ENCODE assay signal across 9 cellular contexts in genomic region chr3:37995652-37996641, GRCh38. TPM values are rescaled to one million over a fixed set of nuclear protein-coding genes. Genes with fewer than 3 reads are reported as not detected.
A peak's percentile ranks its signal among the peaks of the same experiment; 100 is the strongest.
DNase-seq lines count a peak whose midpoint lies in the region; ATAC-seq and TF ChIP-seq lines count a peak whose summit lies in the region.
"Had no signal": no experiment of that assay in that cellular context is flagged by ENCODE, and none has a peak within 500 bp of the region (broad histone marks: within the 10 kb centered on the region; RNA-seq: fewer than 3 reads in every experiment).

No MANE protein-coding gene starts in this region.

- H3K36me3 Mint-ChIP-seq in Caco-2 (ENCODE audit: insufficient read depth, unreplicated experiment): peaks cover 25% of the 10 kb centered on the region
- H3K36me3 Mint-ChIP-seq in activated naive CD4-positive, alpha-beta T cell treated with anti-CD3 and anti-CD28 coated beads, Interleukin-2, amount 50 U/mL, for 72 hours: peaks cover 11 to 16% of the 10 kb centered on the region in 2 donors
- H3K36me3 Mint-ChIP-seq in natural killer cell: no peaks in the 10 kb centered on the region

- H3K9me3 Mint-ChIP-seq in Caco-2 (ENCODE audit: unreplicated experiment) (no peaks in the 10 kb centered on the region), natural killer cell (no peaks in the 10 kb centered on the region)
- peaks cover 0 to 3% of the 10 kb centered on the region in 2 donors for H3K9me3 Mint-ChIP-seq in activated naive CD4-positive, alpha-beta T cell treated with anti-CD3 and anti-CD28 coated beads, Interleukin-2, amount 50 U/mL, for 72 hours

- intact Hi-C loops in Caco-2 (cut with micrococcal nuclease; ENCODE audit: unreplicated experiment) (no loop called here), natural killer cell (cut with micrococcal nuclease) (loop anchor here (2.0 kb wide), 1 partner anchor 43 kb away; the partner anchor contains the start of gene DLEC1)

- H3K27me3 Mint-ChIP-seq in Caco-2 (ENCODE audit: insufficient read depth, unreplicated experiment) (no peaks in the 10 kb centered on the region), natural killer cell (ENCODE audit: low read depth in 2 of 2) (no peaks in the 10 kb centered on the region)

- no peaks in the 10 kb centered on the region for H3K27me3 ChIP-seq in Caco-2 (replicated peaks; ENCODE audit: control insufficient read depth, insufficient read depth, low read length)
- H3K27me3 ChIP-seq in Karpas-422 (ENCODE audit: low read length): no peaks in the 10 kb centered on the region
- H3K27me3 ChIP-seq: dorsolateral prefrontal cortex had no signal

- peaks cover 76% of the 10 kb centered on the region for H3K4me1 ChIP-seq in Caco-2
- peaks cover 36% of the 10 kb centered on the region for H3K4me1 ChIP-seq in Karpas-422 (ENCODE audit: low read length)

- H3K4me1 Mint-ChIP-seq in Caco-2 (ENCODE audit: low read depth, unreplicated experiment) (peaks cover 61% of the 10 kb centered on the region), natural killer cell (peaks cover 46 to 60% of the 10 kb centered on the region in 2 donors)

- H3K4me3 ChIP-seq in Caco-2 (ENCODE audit: low read depth, low read length) (no peak overlapping the region), Karpas-422 (ENCODE audit: low read length) (peak overlapping the region; percentile 73; the same call in 1 of the 2 replicates)

- ATAC-seq in activated naive CD4-positive, alpha-beta T cell treated with anti-CD3 and anti-CD28 coated beads, Interleukin-2, amount 50 U/mL, for 72 hours: no peak
- ATAC-seq in natural killer cell: no peak

- DNase-seq in Caco-2 (peak in 1 of 2 experiments; percentile 30), Karpas-422 (no peak), natural killer cell (no peak), NCI-H128 (lab: John Stamatoyannopoulos, UW; ENCODE audit: unreplicated experiment) (no peak), GM10266 (ENCODE audit: extremely low spot score) (no peak), occipital lobe (lab: John Stamatoyannopoulos, UW) (no peak)
- DNase-seq in activated naive CD4-positive, alpha-beta T cell treated with anti-CD3 and anti-CD28 coated beads, Interleukin-2, amount 50 U/mL, for 72 hours (ENCODE audit: low spot score in 2 of 2): peak in 1 of 2 donors; percentile 48
- DNase-seq: DMS79 had no signal

- CTCF ChIA-PET in Caco-2 (lab: Charles Lee): interaction anchor here (1.1 to 1.5 kb wide), 7 partner anchors 9 to 140 kb away, joined by 3 to 12 read pairs (median 9); no protein-coding TSS in a partner anchor

- no peak overlapping the region for H2AFZ ChIP-seq in Karpas-422 (ENCODE audit: low read length)

- POLR2A ChIA-PET in Caco-2 (lab: Charles Lee): interaction anchor here (1.1 to 1.8 kb wide), 2 partner anchors 22 to 31 kb away, joined by 3 to 5 read pairs; no protein-coding TSS in a partner anchor

- H3K27ac ChIP-seq in Karpas-422 (ENCODE audit: low read length): no peak overlapping the region

- no peaks in the 10 kb centered on the region for H4K20me1 ChIP-seq in Karpas-422 (ENCODE audit: insufficient read depth, low read depth, low read length)

- peak overlapping the region; percentile 100 for H3K27ac Mint-ChIP-seq in Caco-2 (ENCODE audit: unreplicated experiment)
- H3K27ac Mint-ChIP-seq in activated naive CD4-positive, alpha-beta T cell treated with anti-CD3 and anti-CD28 coated beads, Interleukin-2, amount 50 U/mL, for 72 hours: peak overlapping the region; percentile 57 to 94
- peak overlapping the region; percentile 82 to 96 for H3K27ac Mint-ChIP-seq in natural killer cell

- H3K4me3 Mint-ChIP-seq in Caco-2 (ENCODE audit: unreplicated experiment) (no peak overlapping the region), natural killer cell (peak overlapping the region; percentile 91)

- H3K79me2 ChIP-seq in Karpas-422 (ENCODE audit: low read length): peaks cover 11% of the 10 kb centered on the region

- no peak overlapping the region; the same call in 1 of the 2 replicates for H3K9ac ChIP-seq in Karpas-422 (ENCODE audit: low read length)

- H3K9me3 ChIP-seq in Caco-2: no peaks in the 10 kb centered on the region
- no peaks in the 10 kb centered on the region for H3K9me3 ChIP-seq in Karpas-422 (ENCODE audit: low read length)

- H3K36me3 ChIP-seq in Caco-2 (ENCODE audit: control insufficient read depth, insufficient read depth, low read length) (no peaks in the 10 kb centered on the region), Karpas-422 (ENCODE audit: insufficient read depth, low read length) (peaks cover 13% of the 10 kb centered on the region)

- TF ChIP-seq CTCF in Caco-2 (IDR thresholded peaks at IDR 0.05; ENCODE audit: insufficient read depth in 1 of 2, low read depth in 1 of 2, low read length in 1 of 2, severe bottlenecking in 1 of 2, unreplicated experiment in 1 of 2) (no peak), natural killer cell (IDR thresholded peaks at IDR 0.05) (no peak), GM10266 (IDR thresholded peaks at IDR 0.05; ENCODE audit: control insufficient read depth, insufficient read depth, low read depth, missing control alignments) (no peak)

- BruUV-seq in Caco-2 (replicated peaks; lab: Mats Ljungman, UMichigan): no TSS peak

- H3K9me2 ChIP-seq in Karpas-422 (replicated peaks; ENCODE audit: insufficient read depth, low read length): no peaks in the 10 kb centered on the region

- peak overlapping the region; percentile 81 for H3K4me2 ChIP-seq in Karpas-422 (ENCODE audit: low read depth, low read length, poor library complexity, severe bottlenecking)

RNA-seq across cellular contexts. Expression of gene VILL, which starts 5.4 kb away (rescaled TPM):
- 11.7 and 12.2 TPM in 2 replicates for total RNA-seq in Caco-2 (2022)
- 9.7 and 19.9 TPM in 2 replicates for total RNA-seq in Karpas-422 (2014; rRNA removed; shearing (Covaris generic); ENCODE audit: low replicate concordance)
- 10 to 100 TPM; 13.2 to 13.8 TPM for total RNA-seq in activated naive CD4-positive, alpha-beta T cell treated with anti-CD3 and anti-CD28 coated beads, Interleukin-2, amount 50 U/mL, for 72 hours
- 10 to 100 TPM; 25.6 to 27.8 (median 26.9) TPM for total RNA-seq in natural killer cell
- total RNA-seq in occipital lobe: 13.6 TPM

RNA-seq across cellular contexts. Expression of gene PLCD1, which starts 33.5 kb away (rescaled TPM):
- total RNA-seq in Caco-2 (2022) (7.9 and 9.7 TPM in 2 replicates), natural killer cell (10 to 100 TPM; 27.7 to 38.1 (median 29.4) TPM), occipital lobe (4.4 TPM)
- 0.89 and 2.2 TPM in 2 replicates for total RNA-seq in Karpas-422 (2014; rRNA removed; shearing (Covaris generic); ENCODE audit: low replicate concordance)
- total RNA-seq in activated naive CD4-positive, alpha-beta T cell treated with anti-CD3 and anti-CD28 coated beads, Interleukin-2, amount 50 U/mL, for 72 hours: 10 to 100 TPM; 10.0 to 18.5 TPM

RNA-seq across cellular contexts. Expression of gene DLEC1, which starts 43.1 kb away (rescaled TPM):
- 0.11 and 0.35 TPM in 2 replicates for total RNA-seq in Caco-2 (2022)
- total RNA-seq in Karpas-422 (2014; rRNA removed; shearing (Covaris generic); ENCODE audit: low replicate concordance): not detected in 2 replicates
- total RNA-seq in activated naive CD4-positive, alpha-beta T cell treated with anti-CD3 and anti-CD28 coated beads, Interleukin-2, amount 50 U/mL, for 72 hours: 1 to 10 TPM in 1 of 2 donors, under 1 TPM in 1; 0.18 to 1.9 TPM
- total RNA-seq in natural killer cell: 1 to 10 TPM; 6.1 to 7.5 (median 7.0) TPM
- total RNA-seq in occipital lobe: 0.78 TPM
